Comparison of ENCODE assay signal across 21 cellular contexts in genomic region chr4:175325230-175325629, GRCh38.
"Had no signal": no experiment of that assay in that cellular context is flagged by ENCODE, and none has a peak within 500 bp of the region (broad histone marks: within the 10 kb centered on the region; RNA-seq: fewer than 3 reads in every experiment).

No MANE protein-coding gene starts in this region.

- H3K36me3 Mint-ChIP-seq: activated naive CD4-positive, alpha-beta T cell treated with anti-CD3 and anti-CD28 coated beads, Interleukin-2, amount 50 U/mL, for 72 hours had no signal

- H3K9me3 ChIP-seq: lower lobe of right lung, right atrium auricular region had no signal

- H3K27ac ChIP-seq: cardiac muscle cell, lower lobe of right lung, right atrium auricular region, skin epidermis had no signal

- H3K9me3 Mint-ChIP-seq: activated CD4-positive, alpha-beta T cell treated with anti-CD3 and anti-CD28 coated beads, Interleukin-2, amount 10 ng/mL, durations not matched to agents 24 days and 14 days had no signal

- H3K4me3 Mint-ChIP-seq: activated CD4-positive, alpha-beta T cell treated with anti-CD3 and anti-CD28 coated beads, Interleukin-2, amount 10 ng/mL, durations not matched to agents 24 days and 14 days; activated T-cell treated with anti-CD3 and anti-CD28 coated beads, Interleukin-2, amount 50 U/mL, for 72 hours; stimulated activated naive CD8-positive, alpha-beta T cell treated with anti-CD3 and anti-CD28 coated beads, Interleukin-15, Interleukin-2, amounts not matched to agents 100 ng/mL and 50 ng/mL, for 24 hours had no signal

- H3K27me3 ChIP-seq: cardiac muscle cell, right atrium auricular region had no signal

- FAIRE-seq: colon, endometrium, TTC549 had no signal

- ATAC-seq: activated naive CD4-positive, alpha-beta T cell treated with anti-CD3 and anti-CD28 coated beads, Interleukin-2, amount 50 U/mL, for 72 hours; activated T-cell treated with anti-CD3 and anti-CD28 coated beads, Interleukin-2, amount 50 U/mL, for 72 hours; lower lobe of right lung had no signal

- DNase-seq: activated CD4-positive, alpha-beta T cell treated with anti-CD3 and anti-CD28 coated beads, Interleukin-2, amount 10 ng/mL, durations not matched to agents 24 days and 14 days; activated CD4-positive, CD25-positive, alpha-beta regulatory T cell; activated CD8-positive, alpha-beta memory T cell treated with anti-CD3 and anti-CD28 coated beads, Interleukin-2, amount 50 U/mL, for 48 hours; activated gamma-delta T cell; activated T-cell treated with anti-CD3 and anti-CD28 coated beads, Interleukin-2, amount 50 U/mL, for 72 hours; amygdala; foreskin fibroblast; glutamatergic neuron; lower lobe of right lung; midbrain; stimulated activated CD4-positive, alpha-beta T cell treated with anti-CD3 and anti-CD28 coated beads, Interleukin-4, amount 100 ng/mL, for 4 hours; stimulated activated CD8-positive, alpha-beta memory T cell treated with anti-CD3 and anti-CD28 coated beads, Interleukin-4, amount 100 ng/mL, for 48 hours had no signal

- H3K4me1 ChIP-seq: lower lobe of right lung, right atrium auricular region had no signal

- H3K36me3 ChIP-seq: cardiac muscle cell, lower lobe of right lung, right atrium auricular region had no signal

- H3K27me3 Mint-ChIP-seq: activated CD4-positive, alpha-beta T cell treated with anti-CD3 and anti-CD28 coated beads, Interleukin-2, amount 10 ng/mL, durations not matched to agents 24 days and 14 days; progenitor cell of endocrine pancreas; stimulated activated naive CD8-positive, alpha-beta T cell treated with anti-CD3 and anti-CD28 coated beads, Interleukin-15, Interleukin-2, amounts not matched to agents 100 ng/mL and 50 ng/mL, for 24 hours had no signal

- H3K4me3 ChIP-seq: cardiac muscle cell, lower lobe of right lung, right atrium auricular region, skin epidermis had no signal

- H3K27ac Mint-ChIP-seq: activated CD4-positive, alpha-beta T cell treated with anti-CD3 and anti-CD28 coated beads, Interleukin-2, amount 10 ng/mL, durations not matched to agents 24 days and 14 days; activated naive CD4-positive, alpha-beta T cell treated with anti-CD3 and anti-CD28 coated beads, Interleukin-2, amount 50 U/mL, for 72 hours; activated T-cell treated with anti-CD3 and anti-CD28 coated beads, Interleukin-2, amount 50 U/mL, for 72 hours; stimulated activated naive CD8-positive, alpha-beta T cell treated with anti-CD3 and anti-CD28 coated beads, Interleukin-15, Interleukin-2, amounts not matched to agents 100 ng/mL and 50 ng/mL, for 24 hours had no signal

- H3K4me1 Mint-ChIP-seq: activated CD4-positive, alpha-beta T cell treated with anti-CD3 and anti-CD28 coated beads, Interleukin-2, amount 10 ng/mL, durations not matched to agents 24 days and 14 days had no signal
